9 cellular contexts compared by ENCODE assay signal in genomic region chr19:30225615-30226463, GRCh38.
A peak's percentile ranks its signal among the peaks of the same experiment; 100 is the strongest.
DNase-seq lines count a peak whose midpoint lies in the region; ATAC-seq and TF ChIP-seq lines count a peak whose summit lies in the region.
"Had no signal": no experiment of that assay in that cellular context is flagged by ENCODE, and none has a peak within 500 bp of the region (broad histone marks: within the 10 kb centered on the region; RNA-seq: fewer than 3 reads in every experiment).

No MANE protein-coding gene starts in this region.

- peak overlapping the region; percentile 82 for H3K27ac Mint-ChIP-seq in activated T-cell treated with anti-CD3 and anti-CD28 coated beads, Interleukin-2, amount 50 U/mL, for 72 hours
- peak overlapping the region; percentile 45 for H3K27ac Mint-ChIP-seq in activated naive CD8-positive, alpha-beta T cell treated with anti-CD3 and anti-CD28 coated beads, Interleukin-2, amount 10 ng/mL, durations not matched to agents 7 days and 5 days
- no peak overlapping the region for H3K27ac Mint-ChIP-seq in CD14-positive monocyte

- H3K27me3 Mint-ChIP-seq in activated T-cell treated with anti-CD3 and anti-CD28 coated beads, Interleukin-2, amount 50 U/mL, for 72 hours (ENCODE audit: low read depth) = peaks cover 75% of the 10 kb centered on the region
- H3K27me3 Mint-ChIP-seq in activated naive CD8-positive, alpha-beta T cell treated with anti-CD3 and anti-CD28 coated beads, Interleukin-2, amount 10 ng/mL, durations not matched to agents 7 days and 5 days = peaks cover 78% of the 10 kb centered on the region
- H3K27me3 Mint-ChIP-seq in CD14-positive monocyte (ENCODE audit: low read depth in 3 of 3) = peaks cover 76 to 87% (median 80%) of the 10 kb centered on the region in 3 donors

- TF ChIP-seq CTCF in tibial nerve (IDR thresholded peaks at IDR 0.05) (no peak), CD14-positive monocyte (IDR thresholded peaks at IDR 0.05) (no peak)

- H3K4me3 Mint-ChIP-seq in activated T-cell treated with anti-CD3 and anti-CD28 coated beads, Interleukin-2, amount 50 U/mL, for 72 hours = peak overlapping the region; percentile 90 to 96
- H3K4me3 Mint-ChIP-seq in activated naive CD8-positive, alpha-beta T cell treated with anti-CD3 and anti-CD28 coated beads, Interleukin-2, amount 10 ng/mL, durations not matched to agents 7 days and 5 days = peak overlapping the region; percentile 60
- peak overlapping the region in 1 of 2 donors; percentile 73 for H3K4me3 Mint-ChIP-seq in CD14-positive monocyte

- H3K27ac ChIP-seq in mesodermal cell (ENCODE audit: low read depth, low read length, severe bottlenecking) (no peak overlapping the region), tibial nerve (peak overlapping the region; percentile 67 to 95 (median 85))

- POLR2A ChIA-PET in activated naive CD8-positive, alpha-beta T cell treated with anti-CD3 and anti-CD28 coated beads, Interleukin-2, amount 10 ng/mL, durations not matched to agents 7 days and 5 days (lab: Charles Lee) = no interaction called here

- H3K9me3 Mint-ChIP-seq in activated T-cell treated with anti-CD3 and anti-CD28 coated beads, Interleukin-2, amount 50 U/mL, for 72 hours = no peaks in the 10 kb centered on the region
- H3K9me3 Mint-ChIP-seq in activated naive CD8-positive, alpha-beta T cell treated with anti-CD3 and anti-CD28 coated beads, Interleukin-2, amount 10 ng/mL, durations not matched to agents 7 days and 5 days = no peaks in the 10 kb centered on the region
- peaks cover 0 to 19% (median 8%) of the 10 kb centered on the region in 7 donors for H3K9me3 Mint-ChIP-seq in CD14-positive monocyte

- peaks cover 37% of the 10 kb centered on the region for H3K4me1 Mint-ChIP-seq in activated T-cell treated with anti-CD3 and anti-CD28 coated beads, Interleukin-2, amount 50 U/mL, for 72 hours (ENCODE audit: low read depth)
- H3K4me1 Mint-ChIP-seq in activated naive CD8-positive, alpha-beta T cell treated with anti-CD3 and anti-CD28 coated beads, Interleukin-2, amount 10 ng/mL, durations not matched to agents 7 days and 5 days = peaks cover 16% of the 10 kb centered on the region
- H3K4me1 Mint-ChIP-seq in CD14-positive monocyte = peaks cover 15% of the 10 kb centered on the region

- peaks cover 0 to 67% of the 10 kb centered on the region in 2 donors for H3K27me3 ChIP-seq in tibial nerve

- H3K9me3 ChIP-seq in mesodermal cell (ENCODE audit: control insufficient read depth, low read length) (no peaks in the 10 kb centered on the region), tibial nerve (no peaks in the 10 kb centered on the region)

- no peak for TF ChIP-seq POLR2A in tibial nerve (IDR thresholded peaks at IDR 0.05)

- H3K36me3 ChIP-seq in mesodermal cell (ENCODE audit: control insufficient read depth, insufficient read depth, low read length) = no peaks in the 10 kb centered on the region
- no peaks in the 10 kb centered on the region for H3K36me3 ChIP-seq in tibial nerve

- H3K4me3 ChIP-seq in mesodermal cell (ENCODE audit: extremely low read depth, insufficient read depth, low read length, poor library complexity, severe bottlenecking) (peak overlapping the region; percentile 42), tibial nerve (peak overlapping the region; percentile 47 to 69 (median 62))
- H3K4me3 ChIP-seq: lung had no signal

- no peak for DNase-seq in activated T-cell treated with anti-CD3 and anti-CD28 coated beads, Interleukin-2, amount 50 U/mL, for 72 hours
- DNase-seq in activated T-cell treated with anti-CD3 and anti-CD28 coated beads, Interleukin-2, amount 50 U/mL, for 1 hour = no peak
- DNase-seq in activated naive CD8-positive, alpha-beta T cell treated with anti-CD3 and anti-CD28 coated beads, Interleukin-2, amount 10 ng/mL, durations not matched to agents 7 days and 5 days = no peak
- DNase-seq in tibial nerve (ENCODE audit: low spot score in 2 of 2) (no peak), CD14-positive monocyte (ENCODE audit: low spot score) (no peak), NCI-H510A (lab: John Stamatoyannopoulos, UW) (no peak), glomerular visceral epithelial cell (ENCODE audit: extremely low spot score) (no peak)

- H3K4me1 ChIP-seq in mesodermal cell (ENCODE audit: control insufficient read depth, insufficient read depth, low read length, poor library complexity, severe bottlenecking) = peaks cover 15% of the 10 kb centered on the region
- H3K4me1 ChIP-seq in tibial nerve = peaks cover 0 to 51% (median 13%) of the 10 kb centered on the region in 4 donors

- H3K36me3 Mint-ChIP-seq in activated T-cell treated with anti-CD3 and anti-CD28 coated beads, Interleukin-2, amount 50 U/mL, for 72 hours (ENCODE audit: insufficient read depth in 2 of 2) = peaks cover 5 to 10% of the 10 kb centered on the region in 2 donors
- H3K36me3 Mint-ChIP-seq in activated naive CD8-positive, alpha-beta T cell treated with anti-CD3 and anti-CD28 coated beads, Interleukin-2, amount 10 ng/mL, durations not matched to agents 7 days and 5 days = peaks cover 2% of the 10 kb centered on the region
- H3K36me3 Mint-ChIP-seq in CD14-positive monocyte = peaks cover 0 to 11% of the 10 kb centered on the region in 2 donors

- ATAC-seq in activated T-cell treated with anti-CD3 and anti-CD28 coated beads, Interleukin-2, amount 50 U/mL, for 72 hours (replicated peaks in 1 of 2) = no peak
- ATAC-seq in activated naive CD8-positive, alpha-beta T cell treated with anti-CD3 and anti-CD28 coated beads, Interleukin-2, amount 10 ng/mL, durations not matched to agents 7 days and 5 days (ENCODE audit: low read depth) = no peak

- intact Hi-C loops in CD14-positive monocyte (cut with micrococcal nuclease) = no loop called here

- TF ChIP-seq EP300 in tibial nerve (IDR thresholded peaks at IDR 0.05) = no peak

- WGBS in mesodermal cell (ENCODE audit: insufficient coverage in 2 of 2), 2 experiments = 0 to 1% methylated on average over 36 to 39 of the region's 91 CpGs
- 1 to 3% methylated on average over 49 to 62 of the region's 91 CpGs for WGBS in tibial nerve, 2 donors

Comparison
In these comparisons a context has a peak if more than half of its experiments do, and no peak if none do; other contexts are left out.
1. H3K27ac Mint-ChIP-seq: peak in activated T-cell treated with anti-CD3 and anti-CD28 coated beads, Interleukin-2, amount 50 U/mL, for 72 hours (single experiment) and activated naive CD8-positive, alpha-beta T cell treated with anti-CD3 and anti-CD28 coated beads, Interleukin-2, amount 10 ng/mL, durations not matched to agents 7 days and 5 days (single experiment); none in CD14-positive monocyte (0 of 7).